In genomic region chr22:30197389-30197788, GRCh38 we compare ENCODE assay signal across 10 cellular contexts. TPM values are rescaled to one million over a fixed set of nuclear protein-coding genes. Genes with fewer than 3 reads are reported as not detected.
DNase-seq lines count a peak whose midpoint lies in the region; FAIRE-seq and TF ChIP-seq lines count a peak whose summit lies in the region.
"Had no signal": no experiment of that assay in that cellular context is flagged by ENCODE, and none has a peak within 500 bp of the region (broad histone marks: within the 10 kb centered on the region; RNA-seq: fewer than 3 reads in every experiment).

No MANE protein-coding gene starts in this region.

- H3K27ac ChIP-seq in keratinocyte (ENCODE audit: control insufficient read depth, insufficient read depth, low read length) = peak overlapping the region; percentile 99
- peak overlapping the region; percentile 74 for H3K27ac ChIP-seq in suprapubic skin

- no peaks in the 10 kb centered on the region for H3K27me3 Mint-ChIP-seq in activated CD4-positive, alpha-beta memory T cell treated with anti-CD3 and anti-CD28 coated beads, Interleukin-2, amount 10 ng/mL, durations not matched to agents 7 days and 5 days

- no peaks in the 10 kb centered on the region for H4K20me1 ChIP-seq in keratinocyte (ENCODE audit: control insufficient read depth, extremely low read depth, insufficient read depth, low read length)

- TF ChIP-seq EP300 in suprapubic skin (IDR thresholded peaks at IDR 0.05) = no peak

- H3K4me2 ChIP-seq in keratinocyte (ENCODE audit: control insufficient read depth, extremely low read depth, insufficient read depth, low read depth, low read length) = peak overlapping the region; percentile 89

- H3K9ac ChIP-seq in keratinocyte (ENCODE audit: control insufficient read depth, extremely low read depth, insufficient read depth, low read length) = peak overlapping the region; percentile 82

- dilution Hi-C loops in keratinocyte (cut with MboI; ENCODE audit: extremely low pct_ligation_motif_present, low sequenced_read_pairs) = no loop called here

- H3K27ac Mint-ChIP-seq in activated CD4-positive, alpha-beta memory T cell treated with anti-CD3 and anti-CD28 coated beads, Interleukin-2, amount 10 ng/mL, durations not matched to agents 7 days and 5 days = peak overlapping the region; percentile 95

- H3K27me3 ChIP-seq in keratinocyte (ENCODE audit: control insufficient read depth, extremely low read depth, insufficient read depth, low read length) (no peaks in the 10 kb centered on the region), suprapubic skin (no peaks in the 10 kb centered on the region)

- POLR2A ChIA-PET in activated CD4-positive, alpha-beta memory T cell treated with anti-CD3 and anti-CD28 coated beads, Interleukin-2, amount 10 ng/mL, durations not matched to agents 7 days and 5 days (lab: Charles Lee) = interaction anchor here (0.6 to 5.7 kb wide), 7 partner anchors 8 to 48 kb away, joined by 3 to 34 read pairs (median 4); no protein-coding TSS in a partner anchor

- no peaks in the 10 kb centered on the region for H3K9me1 ChIP-seq in keratinocyte (ENCODE audit: control insufficient read depth, extremely low read depth, insufficient read depth, low read length)

- H3K4me1 Mint-ChIP-seq in activated CD4-positive, alpha-beta memory T cell treated with anti-CD3 and anti-CD28 coated beads, Interleukin-2, amount 10 ng/mL, durations not matched to agents 7 days and 5 days = peaks cover 70% of the 10 kb centered on the region

- peak; percentile 8 for DNase-seq in activated CD8-positive, alpha-beta memory T cell treated with anti-CD3 and anti-CD28 coated beads, Interleukin-2, amount 50 U/mL, for 48 hours
- no peak for DNase-seq in activated CD8-positive, alpha-beta memory T cell treated with anti-CD3 and anti-CD28 coated beads, Interleukin-2, amount 50 U/mL, for 4 hours
- no peak for DNase-seq in activated CD4-positive, alpha-beta memory T cell treated with anti-CD3 and anti-CD28 coated beads, Interleukin-2, amount 10 ng/mL, durations not matched to agents 7 days and 5 days
- DNase-seq in keratinocyte (ENCODE audit: low read depth, low spot score) = no peak
- DNase-seq in suprapubic skin (ENCODE audit: low spot score in 2 of 2) = no peak
- no peak for DNase-seq in NCI-H128 (lab: John Stamatoyannopoulos, UW; ENCODE audit: unreplicated experiment)
- no peak for DNase-seq in RCC 7860 (ENCODE audit: low spot score)
- DNase-seq in NOMO-1 (lab: John Stamatoyannopoulos, UW; ENCODE audit: unreplicated experiment in 2 of 2) = no peak
- DNase-seq: effector memory CD4-positive, alpha-beta T cell; KG1 had no signal

- H3K36me3 Mint-ChIP-seq in activated CD4-positive, alpha-beta memory T cell treated with anti-CD3 and anti-CD28 coated beads, Interleukin-2, amount 10 ng/mL, durations not matched to agents 7 days and 5 days (ENCODE audit: low read depth) = peaks cover 25% of the 10 kb centered on the region

- H3K9me3 ChIP-seq in keratinocyte (ENCODE audit: control insufficient read depth, low read depth, low read length) = peaks cover 5% of the 10 kb centered on the region
- H3K9me3 ChIP-seq in suprapubic skin = no peaks in the 10 kb centered on the region

- TF ChIP-seq CTCF in keratinocyte (optimal IDR thresholded peaks at IDR 0.05 in 1 of 3, IDR thresholded peaks at IDR 0.05 in 1 of 3, conservative IDR thresholded peaks at IDR 0.05 in 1 of 3; ENCODE audit: extremely low read depth in 1 of 3, insufficient read depth in 2 of 3, low read length in 3 of 3) (no peak), suprapubic skin (IDR thresholded peaks at IDR 0.05) (no peak)

- peak overlapping the region in 1 of 3 experiments; percentile 44 for H3K4me3 ChIP-seq in keratinocyte (ENCODE audit: control insufficient read depth in 2 of 3, extremely low read depth in 1 of 3, insufficient read depth in 2 of 3, low read depth in 1 of 3, low read length in 3 of 3)
- no peak overlapping the region for H3K4me3 ChIP-seq in suprapubic skin

- peaks cover 13% of the 10 kb centered on the region for H3K9me3 Mint-ChIP-seq in activated CD4-positive, alpha-beta memory T cell treated with anti-CD3 and anti-CD28 coated beads, Interleukin-2, amount 10 ng/mL, durations not matched to agents 7 days and 5 days

- H2AFZ ChIP-seq in keratinocyte (ENCODE audit: control insufficient read depth, low read length) = no peak overlapping the region

- TF ChIP-seq POLR2A in suprapubic skin (IDR thresholded peaks at IDR 0.05) = no peak

- FAIRE-seq in keratinocyte (lab: Jason Lieb, UNC) (no peak), RCC 7860 (lab: Jason Lieb, UNC) (no peak)

- H3K4me3 Mint-ChIP-seq in activated CD4-positive, alpha-beta memory T cell treated with anti-CD3 and anti-CD28 coated beads, Interleukin-2, amount 10 ng/mL, durations not matched to agents 7 days and 5 days = no peak overlapping the region

- H3K4me1 ChIP-seq in keratinocyte (ENCODE audit: control insufficient read depth, extremely low read depth, insufficient read depth, low read length) (peaks cover 33% of the 10 kb centered on the region), suprapubic skin (peaks cover 42% of the 10 kb centered on the region)

- no peaks in the 10 kb centered on the region for H3K79me2 ChIP-seq in keratinocyte (ENCODE audit: control insufficient read depth, insufficient read depth, low read length)

- CTCF ChIA-PET in activated CD4-positive, alpha-beta memory T cell treated with anti-CD3 and anti-CD28 coated beads, Interleukin-2, amount 10 ng/mL, durations not matched to agents 7 days and 5 days (lab: Charles Lee) = no interaction called here

- no peaks in the 10 kb centered on the region for H3K36me3 ChIP-seq in keratinocyte (ENCODE audit: control insufficient read depth in 2 of 2, extremely low read depth in 1 of 2, insufficient read depth in 2 of 2, low read length in 2 of 2)
- no peaks in the 10 kb centered on the region for H3K36me3 ChIP-seq in suprapubic skin

RNA-seq across cellular contexts. Expression of gene LIF, which starts 49.2 kb away (rescaled TPM):
- 10 to 100 TPM; 94.6 to 94.8 TPM for total RNA-seq in activated CD4-positive, alpha-beta memory T cell treated with anti-CD3 and anti-CD28 coated beads, Interleukin-2, amount 10 ng/mL, durations not matched to agents 7 days and 5 days
- polyA plus RNA-seq in keratinocyte = 1.2 to 14.3 TPM (median 3.1 TPM) in 3 replicates
- 0.57 TPM for polyA plus RNA-seq in keratinocyte (2011; ENCODE audit: low read depth)
- polyA plus RNA-seq in keratinocyte (2011; cell fraction: cytosol; rRNA removed) = 1.5 and 2.1 TPM in 2 replicates
- 22.1 and 25.6 TPM in 2 replicates for polyA plus RNA-seq in keratinocyte (2011; cell fraction: nucleus; rRNA removed)
- 1.2 and 1.3 TPM in 2 replicates for polyA plus RNA-seq in keratinocyte (2012; ENCODE audit: low replicate concordance)
- polyA minus RNA-seq in keratinocyte = 4.6 to 16.8 TPM (median 6.6 TPM) in 3 replicates
- polyA minus RNA-seq in keratinocyte (2011; cell fraction: cytosol; rRNA and poly(A)+ RNA removed) = 3.6 TPM
- polyA minus RNA-seq in keratinocyte (2011; cell fraction: nucleus; rRNA and poly(A)+ RNA removed) = 9.4 and 12.3 TPM in 2 replicates
- 10 to 100 TPM in 1 of 4 donors, 1 to 10 TPM in 3; 4.2 to 15.3 (median 8.5) TPM for total RNA-seq in suprapubic skin

Comparison
In these comparisons a context has a peak if more than half of its experiments do, and no peak if none do; other contexts are left out.
1. RNA of gene LIF, which starts 49.2 kb away (total RNA-seq): 94.6 to 94.8 TPM in activated CD4-positive, alpha-beta memory T cell treated with anti-CD3 and anti-CD28 coated beads, Interleukin-2, amount 10 ng/mL, durations not matched to agents 7 days and 5 days; 4.2 to 15.3 TPM in suprapubic skin; every median in the first group is over 4 times any median in the second.